17 cellular contexts compared by ENCODE assay signal in genomic region chr7:41930538-41931262, GRCh38.
A peak's percentile ranks its signal among the peaks of the same experiment; 100 is the strongest.
DNase-seq lines count a peak whose midpoint lies in the region; ATAC-seq and TF ChIP-seq lines count a peak whose summit lies in the region.
"Had no signal": no experiment of that assay in that cellular context is flagged by ENCODE, and none has a peak within 500 bp of the region (broad histone marks: within the 10 kb centered on the region; RNA-seq: fewer than 3 reads in every experiment).

No MANE protein-coding gene starts in this region.

- TF ChIP-seq CTCF in GM12865 (IDR thresholded peaks at IDR 0.05; ENCODE audit: insufficient read depth, low read depth, low read length, missing control alignments) (no peak), SK-N-SH (IDR thresholded peaks at IDR 0.05) (no peak)

- TF ChIP-seq EP300 in SK-N-SH (IDR thresholded peaks at IDR 0.05; ENCODE audit: borderline replicate concordance in 1 of 2, low read depth in 1 of 2, low read length in 1 of 2) = peak in 1 of 2 experiments; percentile 47; a peak in 1 of 4 replicates

- 21% methylated on average over 4 of the region's 4 CpGs for WGBS in SK-N-SH (ENCODE audit: low lambda C conversion rate)

- no peaks in the 10 kb centered on the region for H3K9me3 Mint-ChIP-seq in activated CD4-positive, alpha-beta T cell treated with anti-CD3 and anti-CD28 coated beads, Interleukin-2, amount 10 ng/mL, durations not matched to agents 24 days and 14 days
- H3K9me3 Mint-ChIP-seq: central memory CD8-positive, alpha-beta T cell had no signal

- no peaks in the 10 kb centered on the region for H4K20me1 ChIP-seq in SK-N-SH (ENCODE audit: insufficient read depth)
- H4K20me1 ChIP-seq: BLaER1 had no signal

- H3K4me1 ChIP-seq in SK-N-SH (ENCODE audit: control insufficient read depth in 1 of 2, insufficient read depth in 2 of 2, low read depth in 1 of 2, low read length in 1 of 2) = peaks cover 0 to 14% of the 10 kb centered on the region in 2 experiments; a peak in 2 of 4 replicates
- H3K4me1 ChIP-seq: esophagus squamous epithelium, Peyer's patch had no signal

- no peaks in the 10 kb centered on the region for H3K9me3 ChIP-seq in SK-N-SH
- H3K9me3 ChIP-seq: BLaER1, esophagus squamous epithelium, Peyer's patch had no signal

- no peak overlapping the region for H3K4me3 Mint-ChIP-seq in activated CD4-positive, alpha-beta T cell treated with anti-CD3 and anti-CD28 coated beads, Interleukin-2, amount 10 ng/mL, durations not matched to agents 24 days and 14 days
- H3K4me3 Mint-ChIP-seq: activated CD8-positive, alpha-beta T cell treated with anti-CD3 and anti-CD28 coated beads, Interleukin-2, amount 10 ng/mL, durations not matched to agents 7 days and 5 days; central memory CD8-positive, alpha-beta T cell had no signal

- H3K27ac Mint-ChIP-seq in activated CD4-positive, alpha-beta T cell treated with anti-CD3 and anti-CD28 coated beads, Interleukin-2, amount 10 ng/mL, durations not matched to agents 24 days and 14 days = no peak overlapping the region
- H3K27ac Mint-ChIP-seq: activated CD8-positive, alpha-beta T cell treated with anti-CD3 and anti-CD28 coated beads, Interleukin-2, amount 10 ng/mL, durations not matched to agents 7 days and 5 days had no signal

- H3K4me2 ChIP-seq in SK-N-SH = peak overlapping the region; percentile 7; the same call in 1 of the 2 replicates

- CTCF ChIA-PET in SK-N-SH (lab: Yijun Ruan, JAX) = interaction anchor here (1.0 to 6.8 kb wide), 2 partner anchors 12 to 912 kb away, joined by 4 to 73 read pairs; no protein-coding TSS in a partner anchor

- H3K27ac ChIP-seq in SK-N-SH (ENCODE audit: low read depth in 2 of 2, low read length in 1 of 2) = peak overlapping the region in 1 of 2 experiments; percentile 56; a peak in 2 of 4 replicates
- H3K27ac ChIP-seq: BLaER1, esophagus squamous epithelium, HL-60, Peyer's patch had no signal

- H3K9me2 ChIP-seq in SK-N-SH = no peaks in the 10 kb centered on the region

- no peaks in the 10 kb centered on the region for H3K36me3 ChIP-seq in SK-N-SH (replicated peaks in 1 of 2; ENCODE audit: control insufficient read depth in 1 of 2, insufficient read depth in 2 of 2, low read length in 1 of 2)
- H3K36me3 ChIP-seq: BLaER1, esophagus squamous epithelium, Peyer's patch had no signal

- peak overlapping the region; percentile 66; the same call in 1 of the 2 replicates for H2AFZ ChIP-seq in SK-N-SH (ENCODE audit: low read depth)

- no peaks in the 10 kb centered on the region for H3K79me2 ChIP-seq in SK-N-SH (ENCODE audit: insufficient read depth)

- no peaks in the 10 kb centered on the region for H3K27me3 ChIP-seq in SK-N-SH (ENCODE audit: insufficient read depth)
- H3K27me3 ChIP-seq: BLaER1, esophagus squamous epithelium, Peyer's patch had no signal

- ATAC-seq in HG02852 (IDR thresholded peaks at IDR 0.05; ENCODE audit: unreplicated experiment) (peak; percentile 46), GM18498 (IDR thresholded peaks at IDR 0.05; ENCODE audit: unreplicated experiment) (no peak)
- ATAC-seq: activated CD8-positive, alpha-beta T cell treated with anti-CD3 and anti-CD28 coated beads, Interleukin-2, amount 10 ng/mL, durations not matched to agents 7 days and 5 days had no signal

- H3K4me3 ChIP-seq in GM12865 (ENCODE audit: low read depth, low read length) = no peak overlapping the region
- H3K4me3 ChIP-seq in SK-N-SH (ENCODE audit: low read depth in 2 of 2, low read length in 1 of 2) = no peak overlapping the region
- H3K4me3 ChIP-seq: BLaER1, esophagus squamous epithelium, Peyer's patch had no signal

- POLR2A ChIA-PET in SK-N-SH (lab: Yijun Ruan, JAX) = no interaction called here

- intact Hi-C loops in activated CD4-positive, alpha-beta T cell treated with anti-CD3 and anti-CD28 coated beads, Interleukin-2, amount 10 ng/mL, durations not matched to agents 24 days and 14 days (cut with micrococcal nuclease) = no loop called here

- peak overlapping the region; percentile 16; the same call in 1 of the 2 replicates for H3K9ac ChIP-seq in SK-N-SH
- H3K9ac ChIP-seq: BLaER1 had no signal

- H3K27me3 Mint-ChIP-seq in activated CD4-positive, alpha-beta T cell treated with anti-CD3 and anti-CD28 coated beads, Interleukin-2, amount 10 ng/mL, durations not matched to agents 24 days and 14 days = peaks cover 6% of the 10 kb centered on the region

- DNase-seq in GM12865 (ENCODE audit: low read depth) = peak; percentile 36
- no peak for DNase-seq in SK-N-SH
- peak; percentile 49 for DNase-seq in iris pigment epithelial cell (ENCODE audit: low read depth)
- no peak for DNase-seq in activated T-cell treated with anti-CD3 and anti-CD28 coated beads, Interleukin-2, amount 50 U/mL, for 1 hour
- DNase-seq in middle frontal gyrus (ENCODE audit: extremely low spot score, low spot score) = no peak
- DNase-seq in activated CD4-positive, alpha-beta T cell treated with anti-CD3 and anti-CD28 coated beads, Interleukin-2, amount 10 ng/mL, durations not matched to agents 24 days and 14 days = no peak
- DNase-seq: activated CD8-positive, alpha-beta T cell treated with anti-CD3 and anti-CD28 coated beads, Interleukin-2, amount 10 ng/mL, durations not matched to agents 7 days and 5 days; DND-41; esophagus squamous epithelium; NCI-H1105; Peyer's patch; T1000 had no signal

- H3K4me1 Mint-ChIP-seq in activated CD4-positive, alpha-beta T cell treated with anti-CD3 and anti-CD28 coated beads, Interleukin-2, amount 10 ng/mL, durations not matched to agents 24 days and 14 days = peaks cover 4% of the 10 kb centered on the region
- H3K4me1 Mint-ChIP-seq: central memory CD8-positive, alpha-beta T cell had no signal

- H3F3A ChIP-seq in SK-N-SH (replicated peaks; ENCODE audit: insufficient read depth) = peaks cover 13% of the 10 kb centered on the region

- no peak for TF ChIP-seq RAD21 in SK-N-SH (IDR thresholded peaks at IDR 0.05; ENCODE audit: low read length)

- H3K36me3 Mint-ChIP-seq in activated CD4-positive, alpha-beta T cell treated with anti-CD3 and anti-CD28 coated beads, Interleukin-2, amount 10 ng/mL, durations not matched to agents 24 days and 14 days (ENCODE audit: low read depth) = no peaks in the 10 kb centered on the region

TF ChIP-seq in SK-N-SH, 30 proteins besides CTCF, POLR2A, EP300 and RAD21:
- peak; percentile 60; the same call in 1 of the 2 replicates for TF ChIP-seq YY1 (IDR thresholded peaks at IDR 0.05; ENCODE audit: low read depth)
- TF ChIP-seq MAX (IDR thresholded peaks at IDR 0.05; ENCODE audit: low read depth) = 0 out of 2 replicates have a peak, but pooled peaks have one; percentile 21
- TF ChIP-seq, protein P1, sequence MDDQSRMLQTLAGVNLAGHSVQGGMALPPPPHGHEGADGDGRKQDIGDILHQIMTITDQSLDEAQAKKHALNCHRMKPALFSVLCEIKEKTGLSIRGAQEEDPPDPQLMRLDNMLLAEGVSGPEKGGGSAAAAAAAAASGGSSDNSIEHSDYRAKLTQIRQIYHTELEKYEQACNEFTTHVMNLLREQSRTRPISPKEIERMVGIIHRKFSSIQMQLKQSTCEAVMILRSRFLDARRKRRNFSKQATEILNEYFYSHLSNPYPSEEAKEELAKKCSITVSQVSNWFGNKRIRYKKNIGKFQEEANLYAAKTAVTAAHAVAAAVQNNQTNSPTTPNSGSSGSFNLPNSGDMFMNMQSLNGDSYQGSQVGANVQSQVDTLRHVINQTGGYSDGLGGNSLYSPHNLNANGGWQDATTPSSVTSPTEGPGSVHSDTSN (IDR thresholded peaks at IDR 0.05) = peak; percentile 61; the same call in 1 of the 2 replicates
- TF ChIP-seq FOXM1 (IDR thresholded peaks at IDR 0.05; ENCODE audit: low read depth) = no peak
- TF ChIP-seq ELF1 (IDR thresholded peaks at IDR 0.05) = 0 out of 2 replicates have a peak, but pooled peaks have one; percentile 22
- no peak for TF ChIP-seq NRF1 (IDR thresholded peaks at IDR 0.05; ENCODE audit: low read depth, low read length)
- TF ChIP-seq FOSL2 (IDR thresholded peaks at IDR 0.05; ENCODE audit: borderline replicate concordance, low read depth) = peak; percentile 49; the same call in 1 of the 2 replicates
- peak; percentile 15; the same call in 1 of the 2 replicates for TF ChIP-seq TCF12 (IDR thresholded peaks at IDR 0.05)

Comparison
In these comparisons a context has a peak if more than half of its experiments do, and no peak if none do; other contexts are left out.
1. DNase-seq: peak in GM12865 (single experiment) and iris pigment epithelial cell (single experiment); none in SK-N-SH (single experiment), activated T-cell treated with anti-CD3 and anti-CD28 coated beads, Interleukin-2, amount 50 U/mL, for 1 hour (single experiment), middle frontal gyrus (single experiment) and activated CD4-positive, alpha-beta T cell treated with anti-CD3 and anti-CD28 coated beads, Interleukin-2, amount 10 ng/mL, durations not matched to agents 24 days and 14 days (single experiment).